In the genomic region with DNA sequence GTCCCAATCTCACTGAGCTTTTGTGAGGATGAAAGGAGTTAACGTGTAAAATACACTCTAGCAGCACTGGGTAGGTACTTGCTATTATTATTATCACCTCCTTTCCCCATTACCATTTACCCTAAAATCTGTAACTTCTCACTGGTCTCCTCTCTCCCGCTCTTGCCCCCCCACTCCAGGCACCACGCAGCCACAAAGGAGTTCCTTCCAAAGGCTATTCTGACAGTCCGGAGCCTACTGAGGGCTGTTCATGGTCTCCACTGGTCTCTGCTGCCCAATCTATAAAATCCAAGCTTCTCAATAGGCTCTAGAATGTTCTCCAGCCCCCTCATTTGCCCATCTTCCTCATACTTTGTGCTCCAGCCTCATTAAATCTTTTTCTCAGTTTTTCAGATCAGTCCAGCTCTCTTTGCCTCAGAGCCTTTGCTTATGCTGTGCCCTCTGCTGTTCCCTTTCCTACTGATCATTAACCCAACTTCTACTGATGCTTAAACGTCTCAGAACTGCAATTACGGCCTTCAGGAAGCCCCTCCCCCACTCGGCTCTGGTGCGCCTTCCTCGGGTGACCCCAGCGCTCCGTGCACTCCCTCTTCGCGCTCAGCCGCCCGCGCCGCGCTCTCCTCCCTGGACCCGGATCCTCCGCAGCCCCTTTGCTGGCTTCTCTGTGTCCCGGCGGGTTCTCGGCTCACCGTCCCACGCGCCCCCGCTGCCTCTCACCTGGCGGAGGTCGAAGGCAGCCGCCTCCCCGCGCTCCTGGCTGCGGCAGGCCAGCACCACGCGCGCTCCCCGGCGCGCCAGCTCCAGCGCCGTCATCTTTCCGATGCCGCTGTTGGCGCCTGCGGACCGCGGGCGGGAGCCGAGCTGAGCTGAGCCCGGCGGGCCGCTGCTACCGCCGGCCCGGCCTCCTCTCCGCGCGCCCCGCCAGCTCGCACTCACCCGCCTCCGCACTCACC, we compare ENCODE assay signal across 8 cellular contexts. TPM values are rescaled to one million over a fixed set of nuclear protein-coding genes. Genes with fewer than 3 reads are reported as not detected.
DNase-seq lines count a peak whose midpoint lies in the region; ATAC-seq and TF ChIP-seq lines count a peak whose summit lies in the region.

No MANE protein-coding gene starts in this region.

- TF ChIP-seq CTCF in AG04449 (IDR thresholded peaks at IDR 0.05; ENCODE audit: insufficient read depth, low read length, missing control alignments), result peak; percentile 10
- no peak for TF ChIP-seq CTCF in fibroblast of the aortic adventitia (IDR thresholded peaks at IDR 0.05; ENCODE audit: insufficient read depth, low read length)
- no peak for TF ChIP-seq CTCF in uterus (IDR thresholded peaks at IDR 0.05)

- ATAC-seq in GM19043 (IDR thresholded peaks at IDR 0.05; ENCODE audit: low read depth, unreplicated experiment) (peak; percentile 28), HG03378 (IDR thresholded peaks at IDR 0.05; ENCODE audit: unreplicated experiment) (peak; percentile 21)

- no peaks in the 10 kb centered on the region for H3K9me3 ChIP-seq in uterus

- no peaks in the 10 kb centered on the region for H3K27me3 ChIP-seq in uterus

- intact Hi-C loops in uterus (cut with DNase I; ENCODE audit: low total_unique reads), result loop anchor here (5.0 kb wide), 1 partner anchor 50 kb away; a partner anchor contains a TSS

- H3K4me3 ChIP-seq in AG04449 (ENCODE audit: low read depth, low read length), result peak overlapping the region; percentile 65
- H3K4me3 ChIP-seq in fibroblast of the aortic adventitia (ENCODE audit: low read depth, low read length), result peak overlapping the region; percentile 70
- peak overlapping the region; percentile 42 to 74 for H3K4me3 ChIP-seq in uterus

- H3K36me3 ChIP-seq in uterus, result no peaks in the 10 kb centered on the region

- CTCF ChIA-PET in AG04449 (lab: Yijun Ruan, JAX), result interaction anchor here (0.7 to 9.3 kb wide), 21 partner anchors 8 to 177 kb away, joined by 3 to 90 read pairs (median 4); no protein-coding TSS in a partner anchor

- POLR2A ChIA-PET in AG04449 (lab: Yijun Ruan, JAX), result interaction anchor here (1.5 kb wide), 1 partner anchor 175 kb away, joined by 5 read pairs; no protein-coding TSS in a partner anchor

- no peak for TF ChIP-seq POLR2A in uterus (IDR thresholded peaks at IDR 0.05)

- peak overlapping the region; percentile 66 to 89 for H3K27ac ChIP-seq in uterus

- no peak for DNase-seq in AG04449 (ENCODE audit: low read depth, low spot score)
- peak; percentile 64 to 75 for DNase-seq in NOMO-1 (lab: John Stamatoyannopoulos, UW; ENCODE audit: unreplicated experiment in 2 of 2)
- DNase-seq in activated T-cell treated with anti-CD3 and anti-CD28 coated beads for 48 hours (ENCODE audit: low read depth), result peak; percentile 55
- no peak for DNase-seq in fibroblast of the aortic adventitia (ENCODE audit: low read depth)
- DNase-seq in occipital lobe (lab: John Stamatoyannopoulos, UW), result peak; percentile 56
- DNase-seq in uterus, result peak; percentile 41 to 43

- H3K4me1 ChIP-seq in uterus, result peaks cover 0 to 12% of the 10 kb centered on the region in 2 donors

RNA-seq across cellular contexts. Expression of a gene that starts 0.7 kb away (rescaled TPM):
- total RNA-seq in fibroblast of the aortic adventitia (ENCODE audit: low replicate concordance) (5.6 and 8.3 TPM in 2 replicates), occipital lobe (27.1 TPM), uterus (10 to 100 TPM in 3 of 4 donors, under 1 TPM in 1; 0.26 to 17.4 (median 13.6) TPM)

RNA-seq across cellular contexts. Expression of a gene that starts 4.6 kb away (rescaled TPM):
- total RNA-seq in fibroblast of the aortic adventitia (ENCODE audit: low replicate concordance) (13.0 and 39.9 TPM in 2 replicates), occipital lobe (20.0 TPM), uterus (100 to 1,000 TPM in 1 of 4 donors, 10 to 100 TPM in 3; 31.3 to 117 (median 37.4) TPM)

RNA-seq across cellular contexts. Expression of a gene that starts 47.3 kb away (rescaled TPM):
- 16.3 and 38.1 TPM in 2 replicates for total RNA-seq in fibroblast of the aortic adventitia (ENCODE audit: low replicate concordance)
- total RNA-seq in occipital lobe, result 21.8 TPM
- 10 to 100 TPM; 19.0 to 67.6 (median 32.3) TPM for total RNA-seq in uterus

RNA-seq across cellular contexts. Expression of a gene that starts 49.2 kb away (rescaled TPM):
- total RNA-seq in fibroblast of the aortic adventitia (ENCODE audit: low replicate concordance), result 25.7 and 58.1 TPM in 2 replicates
- 44.8 TPM for total RNA-seq in occipital lobe
- 10 to 100 TPM; 22.1 to 78.4 (median 55.2) TPM for total RNA-seq in uterus

RNA-seq across cellular contexts. Expression of a gene that starts 59.6 kb away (rescaled TPM):
- total RNA-seq in fibroblast of the aortic adventitia (ENCODE audit: low replicate concordance) (1.6 and 7.0 TPM in 2 replicates), occipital lobe (2.7 TPM), uterus (10 to 100 TPM in 1 of 4 donors, 1 to 10 TPM in 3; 2.4 to 24.3 (median 4.2) TPM)

Comparison
In these comparisons a context has a peak if more than half of its experiments do, and no peak if none do; other contexts are left out.
1. DNase-seq: peak in NOMO-1 (2 of 2), activated T-cell treated with anti-CD3 and anti-CD28 coated beads for 48 hours (single experiment), occipital lobe (single experiment) and uterus (2 of 2); none in AG04449 (single experiment) and fibroblast of the aortic adventitia (single experiment).
2. Peak in every context shown above with its lines, with median percentiles within 50 percentile points of each other: H3K4me3 ChIP-seq.